ENCODE assay signal across 1 cellular context in the genomic region with DNA sequence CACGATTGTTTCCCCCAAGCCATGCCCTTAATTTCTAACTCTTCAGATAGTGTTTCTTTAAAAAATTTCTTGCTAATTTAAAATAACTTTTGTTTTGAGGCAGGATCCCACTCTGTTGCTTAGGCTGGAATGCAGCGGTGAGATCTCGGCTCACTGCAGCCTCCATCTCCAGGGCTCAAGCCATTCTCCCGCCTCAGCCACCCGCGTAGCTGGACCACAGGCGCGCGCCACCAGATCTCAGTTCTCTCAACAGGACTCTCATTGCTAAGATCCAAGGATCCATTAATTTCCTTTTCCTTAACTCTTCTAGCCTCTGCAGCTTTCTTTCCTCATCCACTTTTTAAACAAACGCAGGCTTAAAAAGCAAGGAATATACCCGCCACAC.
TF ChIP-seq lines count a peak whose summit lies in the region.

No MANE protein-coding gene starts in this region.

TF ChIP-seq in HEK293, 187 proteins besides CTCF, POLR2A, EP300 and RAD21 (continued from another document):
- TF ChIP-seq ZSCAN5A (tag by site-specific recombination; IDR thresholded peaks at IDR 0.05): no peak
- peak; percentile 65; the same call in 1 of the 2 replicates for TF ChIP-seq ZNF335 (tag by site-specific recombination; conservative IDR thresholded peaks at IDR 0.05)
- 0 out of 2 replicates have a peak, but pooled peaks have one; percentile 6 for TF ChIP-seq ZNF501 (tag by site-specific recombination; IDR thresholded peaks at IDR 0.05)
- peak; percentile 52 for TF ChIP-seq GLIS1 (tag by site-specific recombination; IDR thresholded peaks at IDR 0.05)
- 0 out of 2 replicates have a peak, but pooled peaks have one; percentile 34 for TF ChIP-seq ZNF629 (tag by site-specific recombination; IDR thresholded peaks at IDR 0.05)
- peak; percentile 59; the same call in 1 of the 2 replicates for TF ChIP-seq ZNF366 (tag by site-specific recombination; conservative IDR thresholded peaks at IDR 0.05)
- TF ChIP-seq ZNF660 (tag by site-specific recombination; IDR thresholded peaks at IDR 0.05): peak; percentile 19; the same call in 1 of the 2 replicates
- TF ChIP-seq ZNF426 (tag by site-specific recombination; IDR thresholded peaks at IDR 0.05): no peak
- TF ChIP-seq ZNF16 (tag by site-specific recombination; IDR thresholded peaks at IDR 0.05; ENCODE audit: low read depth): no peak
- no peak; the same call in 1 of the 2 replicates for TF ChIP-seq KLF7 (tag by site-specific recombination; IDR thresholded peaks at IDR 0.05; ENCODE audit: borderline replicate concordance)
- TF ChIP-seq ZNF529 (tag by site-specific recombination; IDR thresholded peaks at IDR 0.05; ENCODE audit: insufficient replicate concordance): no peak
- TF ChIP-seq ZNF324 (tag by site-specific recombination; IDR thresholded peaks at IDR 0.05): no peak
- no peak for TF ChIP-seq BCL11A (tag by site-specific recombination; IDR thresholded peaks at IDR 0.05; ENCODE audit: low read depth)
- TF ChIP-seq, protein P1, sequence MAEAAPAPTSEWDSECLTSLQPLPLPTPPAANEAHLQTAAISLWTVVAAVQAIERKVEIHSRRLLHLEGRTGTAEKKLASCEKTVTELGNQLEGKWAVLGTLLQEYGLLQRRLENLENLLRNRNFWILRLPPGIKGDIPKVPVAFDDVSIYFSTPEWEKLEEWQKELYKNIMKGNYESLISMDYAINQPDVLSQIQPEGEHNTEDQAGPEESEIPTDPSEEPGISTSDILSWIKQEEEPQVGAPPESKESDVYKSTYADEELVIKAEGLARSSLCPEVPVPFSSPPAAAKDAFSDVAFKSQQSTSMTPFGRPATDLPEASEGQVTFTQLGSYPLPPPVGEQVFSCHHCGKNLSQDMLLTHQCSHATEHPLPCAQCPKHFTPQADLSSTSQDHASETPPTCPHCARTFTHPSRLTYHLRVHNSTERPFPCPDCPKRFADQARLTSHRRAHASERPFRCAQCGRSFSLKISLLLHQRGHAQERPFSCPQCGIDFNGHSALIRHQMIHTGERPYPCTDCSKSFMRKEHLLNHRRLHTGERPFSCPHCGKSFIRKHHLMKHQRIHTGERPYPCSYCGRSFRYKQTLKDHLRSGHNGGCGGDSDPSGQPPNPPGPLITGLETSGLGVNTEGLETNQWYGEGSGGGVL (tag by site-specific recombination; IDR thresholded peaks at IDR 0.05): no peak
- TF ChIP-seq ZNF174 (tag by site-specific recombination; IDR thresholded peaks at IDR 0.05): no peak
- no peak for TF ChIP-seq ZNF280D (tag by site-specific recombination; IDR thresholded peaks at IDR 0.05)
- TF ChIP-seq ZNF658 (tag by site-specific recombination; IDR thresholded peaks at IDR 0.05): no peak
- TF ChIP-seq ZNF423 (tag by site-specific recombination; IDR thresholded peaks at IDR 0.05): no peak
- peak; percentile 69; the same call in 1 of the 2 replicates for TF ChIP-seq KLF8 (tag by site-specific recombination; IDR thresholded peaks at IDR 0.05)
- no peak for TF ChIP-seq ZSCAN18 (tag by site-specific recombination; IDR thresholded peaks at IDR 0.05)
- peak; percentile 96 for TF ChIP-seq ZBTB6 (tag by site-specific recombination; IDR thresholded peaks at IDR 0.05)
- TF ChIP-seq ZBTB49 (tag by site-specific recombination; IDR thresholded peaks at IDR 0.05; ENCODE audit: low read depth): no peak
- TF ChIP-seq ZNF19 (tag by site-specific recombination; IDR thresholded peaks at IDR 0.05; ENCODE audit: low read depth): no peak
TF ChIP-seq in HEK293: peak in this region for 9.
